ENCODE assay signal across 25 cellular contexts in the genomic region with DNA sequence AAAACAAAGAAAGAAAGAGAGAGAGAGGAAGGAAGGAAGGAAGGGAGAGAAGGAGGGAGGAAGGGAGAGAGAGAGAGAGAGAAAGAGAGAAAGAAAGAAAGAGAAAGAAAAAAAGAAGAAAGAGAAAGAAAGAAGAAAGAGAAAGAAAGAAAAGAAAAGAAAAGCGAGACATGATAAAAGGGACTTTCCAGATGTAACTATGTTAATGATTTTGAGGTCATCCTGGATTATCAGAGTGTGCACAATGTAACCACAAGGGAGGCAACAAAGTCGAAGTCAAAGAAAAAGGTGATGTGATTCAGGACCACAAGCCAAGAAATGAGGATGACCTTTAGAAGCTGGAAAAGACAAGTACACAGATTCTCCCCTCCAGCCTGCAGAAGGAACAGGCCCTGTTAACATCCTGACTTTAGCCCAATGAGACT. TPM values are rescaled to one million over a fixed set of nuclear protein-coding genes. Genes with fewer than 3 reads are reported as not detected.
DNase-seq lines count a peak whose midpoint lies in the region; ATAC-seq, FAIRE-seq and TF ChIP-seq lines count a peak whose summit lies in the region.
"Had no signal": no experiment of that assay in that cellular context is flagged by ENCODE, and none has a peak within 500 bp of the region (broad histone marks: within the 10 kb centered on the region; RNA-seq: fewer than 3 reads in every experiment).

No MANE protein-coding gene starts in this region.

- intact Hi-C loops in dorsolateral prefrontal cortex (cut with DNase I) = no loop called here

- no peaks in the 10 kb centered on the region for H3K36me3 Mint-ChIP-seq in activated T-cell treated with anti-CD3 and anti-CD28 coated beads, Interleukin-2, amount 50 U/mL, for 4 hours (ENCODE audit: insufficient read depth)
- no peaks in the 10 kb centered on the region for H3K36me3 Mint-ChIP-seq in activated T-helper 17 cell treated with anti-CD3 and anti-CD28 coated beads, Interleukin-2, amount 50 U/mL, for 72 hours (ENCODE audit: low read depth)
- H3K36me3 Mint-ChIP-seq: CD14-positive monocyte, immature natural killer cell had no signal

- no peak overlapping the region for H3K4me3 Mint-ChIP-seq in activated T-cell treated with anti-CD3 and anti-CD28 coated beads, Interleukin-2, amount 50 U/mL, for 4 hours
- peak overlapping the region; percentile 32 for H3K4me3 Mint-ChIP-seq in activated T-helper 17 cell treated with anti-CD3 and anti-CD28 coated beads, Interleukin-2, amount 50 U/mL, for 72 hours
- H3K4me3 Mint-ChIP-seq: CD14-positive monocyte; dendritic cell treated with granulocyte-macrophage colony-stimulating factor and Interleukin-4, amounts not matched to agents 40 ng/mL and 50 ng/mL, for 4 days; immature natural killer cell; T-helper 17 cell had no signal

- DNase-seq in activated T-cell treated with anti-CD3 and anti-CD28 coated beads, Interleukin-2, amount 50 U/mL, for 4 hours = no peak
- DNase-seq in activated T-cell treated with anti-CD3 and anti-CD28 coated beads for 4 hours (no peak), GM18507 (ENCODE audit: extremely low spot score, insufficient read length, low read depth) (peak; percentile 9), NCI-H1417 (lab: John Stamatoyannopoulos, UW) (no peak), occipital lobe (lab: John Stamatoyannopoulos, UW) (no peak), dorsolateral prefrontal cortex (no peak)
- no peak for DNase-seq in stimulated activated naive CD8-positive, alpha-beta T cell treated with anti-CD3 and anti-CD28 coated beads, Interleukin-15, Interleukin-2, amounts not matched to agents 100 U/mL and 50 U/mL, for 24 hours
- DNase-seq: activated CD4-positive, alpha-beta T cell treated with anti-CD3 and anti-CD28 coated beads, Interleukin-2, amount 50 U/mL, for 4 hours; DMS 273 treated with DMSO at 0.1 percent for 48 hours; GOT3; immature natural killer cell; KBM-7; NCI-H2081; nucleus accumbens; PC-9; T-helper 17 cell had no signal

- H3K4me3 ChIP-seq in dorsolateral prefrontal cortex = no peak overlapping the region
- H3K4me3 ChIP-seq: adrenal gland, PC-9, spleen, suprapubic skin had no signal

- H3K9me3 Mint-ChIP-seq in activated T-cell treated with anti-CD3 and anti-CD28 coated beads, Interleukin-2, amount 50 U/mL, for 4 hours = no peaks in the 10 kb centered on the region
- no peaks in the 10 kb centered on the region for H3K9me3 Mint-ChIP-seq in activated T-helper 17 cell treated with anti-CD3 and anti-CD28 coated beads, Interleukin-2, amount 50 U/mL, for 72 hours
- H3K9me3 Mint-ChIP-seq: activated T-helper 2 cell treated with anti-CD3 and anti-CD28 coated beads, Interferon-gamma antibody, Interleukin-2, Interleukin-4, amounts not matched to agents 10 μg/mL and 5 μg/mL and 100 μg/mL, durations not matched to agents 14 hours and 24 hours and 36 hours; dendritic cell treated with granulocyte-macrophage colony-stimulating factor and Interleukin-4, amounts not matched to agents 40 ng/mL and 50 ng/mL, for 4 days; immature natural killer cell had no signal

- H3K27ac ChIP-seq in dorsolateral prefrontal cortex = no peak overlapping the region
- H3K27ac ChIP-seq: PC-9, spleen, suprapubic skin had no signal

- peak overlapping the region; percentile 51 for H3K27ac Mint-ChIP-seq in activated T-helper 17 cell treated with anti-CD3 and anti-CD28 coated beads, Interleukin-2, amount 50 U/mL, for 72 hours
- H3K27ac Mint-ChIP-seq: activated T-helper 2 cell treated with anti-CD3 and anti-CD28 coated beads, Interferon-gamma antibody, Interleukin-2, Interleukin-4, amounts not matched to agents 10 μg/mL and 5 μg/mL and 100 μg/mL, durations not matched to agents 14 hours and 24 hours and 36 hours; CD14-positive monocyte; dendritic cell treated with granulocyte-macrophage colony-stimulating factor and Interleukin-4, amounts not matched to agents 40 ng/mL and 50 ng/mL, for 4 days; T-helper 17 cell had no signal

- ATAC-seq in activated T-cell treated with anti-CD3 and anti-CD28 coated beads, Interleukin-2, amount 50 U/mL, for 4 hours = peak; percentile 60 to 73
- peak; percentile 95 for ATAC-seq in activated T-helper 17 cell treated with anti-CD3 and anti-CD28 coated beads, Interleukin-2, amount 50 U/mL, for 72 hours (replicated peaks)
- peak; percentile 87 for ATAC-seq in stimulated activated naive CD8-positive, alpha-beta T cell treated with anti-CD3 and anti-CD28 coated beads, Interleukin-15, Interleukin-2, amounts not matched to agents 100 U/mL and 50 U/mL, for 24 hours
- ATAC-seq: T-helper 17 cell had no signal

- H3K4me1 Mint-ChIP-seq in activated T-cell treated with anti-CD3 and anti-CD28 coated beads, Interleukin-2, amount 50 U/mL, for 4 hours (ENCODE audit: low read depth) = peaks cover 2% of the 10 kb centered on the region
- H3K4me1 Mint-ChIP-seq in activated T-helper 17 cell treated with anti-CD3 and anti-CD28 coated beads, Interleukin-2, amount 50 U/mL, for 72 hours = peaks cover 14% of the 10 kb centered on the region
- H3K4me1 Mint-ChIP-seq: immature natural killer cell had no signal

- TF ChIP-seq CTCF in dorsolateral prefrontal cortex (IDR thresholded peaks at IDR 0.05 in 54 of 56, conservative IDR thresholded peaks at IDR 0.05 in 2 of 56; ENCODE audit: low read depth in 1 of 56, partially characterized antibody in 56 of 56) = no peak

- peaks cover 15% of the 10 kb centered on the region for H3K27me3 Mint-ChIP-seq in activated T-cell treated with anti-CD3 and anti-CD28 coated beads, Interleukin-2, amount 50 U/mL, for 4 hours (ENCODE audit: low read depth)
- peaks cover 23% of the 10 kb centered on the region for H3K27me3 Mint-ChIP-seq in activated T-helper 17 cell treated with anti-CD3 and anti-CD28 coated beads, Interleukin-2, amount 50 U/mL, for 72 hours

- H3K27me3 ChIP-seq in dorsolateral prefrontal cortex = peaks cover 0 to 56% (median 12%) of the 10 kb centered on the region in 45 donors
- H3K27me3 ChIP-seq: adrenal gland had no signal

- peak; percentile 68 for FAIRE-seq in GM18507 (lab: Jason Lieb, UNC)
- FAIRE-seq: bronchial epithelial cell had no signal

RNA-seq across cellular contexts. Expression of gene PAX2, which starts 48.9 kb away (rescaled TPM):
- total RNA-seq in activated T-cell treated with anti-CD3 and anti-CD28 coated beads, Interleukin-2, amount 50 U/mL, for 4 hours = not detected
- total RNA-seq in activated T-helper 17 cell treated with anti-CD3 and anti-CD28 coated beads, Interleukin-2, amount 50 U/mL, for 72 hours = under 1 TPM in 1 of 2 donors, not detected in 1; 0.16 TPM
- total RNA-seq in occipital lobe (not detected), dorsolateral prefrontal cortex (under 1 TPM in 41 of 120 experiments, not detected in 79; 0.11 to 0.85 (median 0.22) TPM)
- total RNA-seq: bronchial epithelial cell, lower leg skin, PC-9, spleen, suprapubic skin, T-helper 17 cell had no signal
